ENCODE assay signal across 14 cellular contexts in the genomic region with DNA sequence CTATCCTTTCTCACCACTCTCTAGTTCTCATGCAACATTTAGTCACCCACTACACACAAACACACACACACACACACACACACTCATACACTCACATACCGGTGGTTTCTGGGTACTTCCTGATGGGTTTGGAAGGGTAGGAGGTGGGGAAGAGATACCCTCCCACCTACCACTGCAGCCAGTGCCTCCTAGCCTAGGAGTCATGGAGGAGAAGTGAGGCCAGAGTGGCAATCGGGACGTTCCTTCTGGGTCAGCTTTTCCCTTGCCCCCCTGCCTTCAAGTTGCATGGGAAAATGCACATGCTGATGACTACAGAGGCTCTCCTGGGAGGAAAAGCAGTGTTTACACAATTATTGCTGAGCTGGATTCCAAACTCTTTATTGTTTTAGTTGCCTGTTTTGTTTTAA. TPM values are rescaled to one million over a fixed set of nuclear protein-coding genes. Genes with fewer than 3 reads are reported as not detected.
A peak's percentile ranks its signal among the peaks of the same experiment; 100 is the strongest.
DNase-seq lines count a peak whose midpoint lies in the region; ATAC-seq, FAIRE-seq and TF ChIP-seq lines count a peak whose summit lies in the region.
"Had no signal": no experiment of that assay in that cellular context is flagged by ENCODE, and none has a peak within 500 bp of the region (broad histone marks: within the 10 kb centered on the region; RNA-seq: fewer than 3 reads in every experiment).

No MANE protein-coding gene starts in this region.

- H3K4me1 ChIP-seq in HepG2 (ENCODE audit: insufficient read depth, low read length), result peaks cover 15% of the 10 kb centered on the region
- H3K4me1 ChIP-seq: adrenal gland had no signal

- FAIRE-seq in HepG2 (lab: Jason Lieb, UNC), result no peak

- H3K4me1 Mint-ChIP-seq in Calu3 (ENCODE audit: low read depth, unreplicated experiment), result peaks cover 25% of the 10 kb centered on the region
- H3K4me1 Mint-ChIP-seq in activated CD8-positive, alpha-beta T cell treated with anti-CD3 and anti-CD28 coated beads for 36 hours (ENCODE audit: low read depth), result no peaks in the 10 kb centered on the region

- no peak overlapping the region for H3K9ac ChIP-seq in HepG2 (ENCODE audit: insufficient read depth, low read depth, low read length)

- no peak for TF ChIP-seq RAD21 in HepG2 (CRISPR knock-in tag; IDR thresholded peaks at IDR 0.05)

- in situ Hi-C loops in HepG2 (cut with HindIII; ENCODE audit: extremely low pct_ligation_motif_present, low pct_unique_long_range_greater_than_20kb), result no loop called here

- H3K9me3 Mint-ChIP-seq in Calu3 (ENCODE audit: low read depth, unreplicated experiment), result no peaks in the 10 kb centered on the region
- H3K9me3 Mint-ChIP-seq in activated CD8-positive, alpha-beta T cell treated with anti-CD3 and anti-CD28 coated beads for 36 hours, result no peaks in the 10 kb centered on the region

- H3K79me2 ChIP-seq in HepG2 (ENCODE audit: insufficient read depth, low read length), result no peaks in the 10 kb centered on the region

- H3K36me3 ChIP-seq in HepG2 (replicated peaks in 1 of 2; ENCODE audit: control insufficient read depth in 1 of 2, insufficient read depth in 2 of 2, low read length in 2 of 2), result no peaks in the 10 kb centered on the region
- H3K36me3 ChIP-seq: adrenal gland, stomach had no signal

- TF ChIP-seq POLR2A in HepG2 (IDR thresholded peaks at IDR 0.05; ENCODE audit: insufficient read depth in 1 of 2, low read depth in 2 of 2, low read length in 2 of 2), result no peak

- H3K27ac ChIP-seq in HepG2 (ENCODE audit: extremely low read length, insufficient read depth, low read length), result no peak overlapping the region
- H3K27ac ChIP-seq: adrenal gland, stomach had no signal

- H3K27ac Mint-ChIP-seq in Calu3 (ENCODE audit: unreplicated experiment), result no peak overlapping the region
- no peak overlapping the region for H3K27ac Mint-ChIP-seq in activated CD8-positive, alpha-beta T cell treated with anti-CD3 and anti-CD28 coated beads for 36 hours

- H2AFZ ChIP-seq in HepG2 (ENCODE audit: low read length), result no peak overlapping the region

- CTCF ChIA-PET in HepG2 (lab: Yijun Ruan, JAX; ENCODE audit: low intra/inter-chr PET ratio, low total read pairs) (no interaction called here), Calu3 (lab: Charles Lee) (no interaction called here)
- CTCF ChIA-PET in activated CD8-positive, alpha-beta T cell treated with anti-CD3 and anti-CD28 coated beads for 36 hours (lab: Charles Lee), result interaction anchor here (1.2 kb wide), 2 partner anchors 12 to 231 kb away, joined by 3 read pairs; no protein-coding TSS in a partner anchor

- H3K4me3 ChIP-seq in HepG2 (replicated peaks in 1 of 3; ENCODE audit: insufficient read depth in 1 of 3, low read depth in 2 of 3, low read length in 3 of 3), result no peak overlapping the region
- H3K4me3 ChIP-seq: adrenal gland, stomach had no signal

- H3K4me2 ChIP-seq in HepG2 (ENCODE audit: low read depth, low read length), result peak overlapping the region; percentile 34; the same call in 1 of the 2 replicates

- ATAC-seq in Right ventricle myocardium inferior, result peak; percentile 46
- peak; percentile 44; the same call in 2 of the 3 replicates for ATAC-seq in HepG2
- no peak for ATAC-seq in HG03097 (IDR thresholded peaks at IDR 0.05; ENCODE audit: low FRiP score, unreplicated experiment)
- no peak for ATAC-seq in activated CD8-positive, alpha-beta T cell treated with anti-CD3 and anti-CD28 coated beads for 36 hours
- no peak for ATAC-seq in HG02610 (IDR thresholded peaks at IDR 0.05; ENCODE audit: unreplicated experiment)

- DNase-seq in Right ventricle myocardium inferior (ENCODE audit: missing footprints), result no peak
- no peak for DNase-seq in cardiac septum (ENCODE audit: low spot score)
- DNase-seq in dermis blood vessel endothelial cell, result peak; percentile 49
- no peak for DNase-seq in HepG2 (ENCODE audit: low spot score)
- no peak for DNase-seq in Calu3
- DNase-seq in activated CD8-positive, alpha-beta T cell treated with anti-CD3 and anti-CD28 coated beads for 36 hours, result no peak
- DNase-seq: activated CD8-positive, alpha-beta memory T cell treated with anti-CD3 and anti-CD28 coated beads for 24 hours; adrenal gland; foreskin melanocyte; NCI-H748 treated with DMSO at 0.1 percent for 48 hours; stomach had no signal

- no peak overlapping the region for H3K4me3 Mint-ChIP-seq in Calu3 (ENCODE audit: low read depth, unreplicated experiment)
- no peak overlapping the region for H3K4me3 Mint-ChIP-seq in activated CD8-positive, alpha-beta T cell treated with anti-CD3 and anti-CD28 coated beads for 36 hours

- H3K9me3 ChIP-seq in HepG2 (ENCODE audit: low read length), result no peaks in the 10 kb centered on the region
- H3K9me3 ChIP-seq: adrenal gland, stomach had no signal

- POLR2A ChIA-PET in HepG2 (lab: Yijun Ruan, JAX), result no interaction called here
- POLR2A ChIA-PET in activated CD8-positive, alpha-beta T cell treated with anti-CD3 and anti-CD28 coated beads for 36 hours (lab: Charles Lee), result interaction anchor here (0.8 kb wide), 1 partner anchor 19 kb away, joined by 3 read pairs; no protein-coding TSS in a partner anchor

- TF ChIP-seq EP300 in HepG2 (IDR thresholded peaks at IDR 0.05; ENCODE audit: low read depth in 2 of 2, low read length in 2 of 2) (no peak), HepG2 (CRISPR knock-in tag; IDR thresholded peaks at IDR 0.05; ENCODE audit: borderline replicate concordance) (no peak)

- TF ChIP-seq CTCF in HepG2 (CRISPR knock-in tag; IDR thresholded peaks at IDR 0.05) (no peak), Calu3 (IDR thresholded peaks at IDR 0.05; ENCODE audit: unreplicated experiment) (no peak)
- no peak for TF ChIP-seq CTCF in activated CD8-positive, alpha-beta T cell treated with anti-CD3 and anti-CD28 coated beads for 36 hours (IDR thresholded peaks at IDR 0.05)

- WGBS in HepG2 (ENCODE audit: low lambda C conversion rate), result 29% methylated on average over 3 of the region's 3 CpGs

- peaks cover 0 to 6% of the 10 kb centered on the region in 2 experiments; a peak in 1 of 5 replicates for H3K27me3 ChIP-seq in HepG2 (ENCODE audit: control insufficient read depth in 1 of 2, insufficient read depth in 2 of 2, low read length in 2 of 2)
- H3K27me3 ChIP-seq: adrenal gland, stomach had no signal

- H4K20me1 ChIP-seq in HepG2 (ENCODE audit: insufficient read depth, low read length), result no peaks in the 10 kb centered on the region

- H3K27me3 Mint-ChIP-seq in Calu3 (ENCODE audit: unreplicated experiment), result no peaks in the 10 kb centered on the region
- peaks cover 11% of the 10 kb centered on the region for H3K27me3 Mint-ChIP-seq in activated CD8-positive, alpha-beta T cell treated with anti-CD3 and anti-CD28 coated beads for 36 hours

- H3K36me3 Mint-ChIP-seq in Calu3 (ENCODE audit: insufficient read depth, unreplicated experiment), result no peaks in the 10 kb centered on the region
- no peaks in the 10 kb centered on the region for H3K36me3 Mint-ChIP-seq in activated CD8-positive, alpha-beta T cell treated with anti-CD3 and anti-CD28 coated beads for 36 hours (ENCODE audit: low read depth)

- intact Hi-C loops in Right ventricle myocardium inferior (cut with DNase I) (no loop called here), cardiac septum (cut with DNase I) (no loop called here), HepG2 (cut with micrococcal nuclease; ENCODE audit: unreplicated experiment) (no loop called here), Calu3 (cut with micrococcal nuclease; ENCODE audit: unreplicated experiment) (no loop called here)
- intact Hi-C loops in activated CD8-positive, alpha-beta T cell treated with anti-CD3 and anti-CD28 coated beads for 36 hours (cut with micrococcal nuclease), result no loop called here

- BruUV-seq in HepG2 (replicated peaks; lab: Mats Ljungman, UMichigan), result no TSS peak
- BruUV-seq in Calu3 (replicated peaks; lab: Mats Ljungman, UMichigan), result no TSS peak

TF ChIP-seq in HepG2, 621 proteins besides CTCF, POLR2A, EP300 and RAD21:
- TF ChIP-seq MED1 (CRISPR knock-in tag; IDR thresholded peaks at IDR 0.05) (no peak), MAFF (IDR thresholded peaks at IDR 0.05; ENCODE audit: low read depth, low read length) (peak; percentile 39; the same call in 1 of the 2 replicates), RCOR2 (CRISPR knock-in tag; IDR thresholded peaks at IDR 0.05) (no peak), SALL1 (CRISPR knock-in tag; IDR thresholded peaks at IDR 0.05) (peak; percentile 28; the same call in 1 of the 2 replicates), HNRNPK (IDR thresholded peaks at IDR 0.05; ENCODE audit: low read depth, low read length, poor library complexity, severe bottlenecking) (no peak), MAFK (conservative IDR thresholded peaks at IDR 0.05 in 1 of 2, IDR thresholded peaks at IDR 0.05 in 1 of 2; ENCODE audit: low read length in 2 of 2) (peak; percentile 14 to 37; a peak in 2 of 4 replicates)

RNA-seq across cellular contexts. Expression of gene SPATS2L, which starts 53.8 kb away (rescaled TPM):
- total RNA-seq in Right ventricle myocardium inferior, result 89.5 TPM
- 144 TPM for total RNA-seq in cardiac septum
- total RNA-seq in dermis blood vessel endothelial cell, result 21.3 and 54.0 TPM in 2 replicates
- 154 and 165 TPM in 2 replicates for total RNA-seq in HepG2 (2016; rRNA removed; fragmentation: Illumina TruSeq; extraction: Trizol)
- total RNA-seq in HepG2 (2016; cell fraction: cytosol; rRNA removed; fragmentation: Illumina TruSeq; extraction: Trizol; ENCODE audit: low read depth), result 81.5 and 81.6 TPM in 2 replicates
- total RNA-seq in HepG2 (2016; cell fraction: insoluble cytoplasmic fraction; rRNA removed; fragmentation: Illumina TruSeq; extraction: Trizol), result 151 and 153 TPM in 2 replicates
- total RNA-seq in HepG2 (2016; cell fraction: membrane; rRNA removed; fragmentation: Illumina TruSeq; extraction: Trizol), result 160 and 169 TPM in 2 replicates
- total RNA-seq in HepG2 (2016; cell fraction: nucleus; rRNA removed; fragmentation: Illumina TruSeq; extraction: Trizol), result 110 and 114 TPM in 2 replicates
- polyA plus RNA-seq in HepG2 (2011; rRNA removed), result 180 and 212 TPM in 2 replicates
- 161 and 177 TPM in 2 replicates for polyA plus RNA-seq in HepG2 (2011; cell fraction: cytosol; rRNA removed)
- polyA plus RNA-seq in HepG2 (2011; cell fraction: nucleus; rRNA removed), result 71.8 and 89.4 TPM in 2 replicates
- 134 and 184 TPM in 2 replicates for polyA plus RNA-seq in HepG2 (2012)
- 102 and 115 TPM in 2 replicates for polyA plus RNA-seq in HepG2 (2016; cell fraction: cytosol; fragmentation: Illumina TruSeq; extraction: Trizol; ENCODE audit: low read depth)
- polyA plus RNA-seq in HepG2 (2016; cell fraction: insoluble cytoplasmic fraction; fragmentation: Illumina TruSeq; extraction: Trizol; ENCODE audit: low read depth), result 213 and 235 TPM in 2 replicates
- 179 and 180 TPM in 2 replicates for polyA plus RNA-seq in HepG2 (2016; cell fraction: membrane; fragmentation: Illumina TruSeq; extraction: Trizol; ENCODE audit: low read depth)
- polyA plus RNA-seq in HepG2 (2016; cell fraction: nucleus; fragmentation: Illumina TruSeq; extraction: Trizol; ENCODE audit: insufficient read depth, low read depth), result 145 and 148 TPM in 2 replicates
- 28.4 and 78.1 TPM in 2 replicates for polyA minus RNA-seq in HepG2 (2011; rRNA and poly(A)+ RNA removed; ENCODE audit: low replicate concordance)
- 121 and 126 TPM in 2 replicates for polyA minus RNA-seq in HepG2 (2011; cell fraction: cytosol; rRNA and poly(A)+ RNA removed)
- 287 and 295 TPM in 2 replicates for polyA minus RNA-seq in HepG2 (2011; cell fraction: nucleus; rRNA and poly(A)+ RNA removed)
- 378 and 497 TPM in 2 replicates for total RNA-seq in Calu3 (2022)
- total RNA-seq in activated CD8-positive, alpha-beta T cell treated with anti-CD3 and anti-CD28 coated beads for 36 hours, result 1 to 10 TPM; 5.7 to 9.0 TPM
- total RNA-seq: G401 had no signal

Comparison
In these comparisons a context has a peak if more than half of its experiments do, and no peak if none do; other contexts are left out.
1. ATAC-seq: peak in Right ventricle myocardium inferior (single experiment) and HepG2 (single experiment); none in HG03097 (single experiment), activated CD8-positive, alpha-beta T cell treated with anti-CD3 and anti-CD28 coated beads for 36 hours (single experiment) and HG02610 (single experiment).